Comparison of ENCODE assay signal across 1 cellular context in genomic region chr1:248905949-248906740, GRCh38.
TF ChIP-seq lines count a peak whose summit lies in the region.

Gene PGBD2 (plus strand): TSS chr1:248906235. CDS start chr1:248913863, 7,628 bp downstream.

TF ChIP-seq in HepG2, 621 proteins besides CTCF, POLR2A, EP300 and RAD21 (continued from another document and continues in another):
- TF ChIP-seq TRIM24 (CRISPR knock-in tag; IDR thresholded peaks at IDR 0.05) = no peak
- TF ChIP-seq ZNF605 (CRISPR knock-in tag; IDR thresholded peaks at IDR 0.05) = no peak
- no peak for TF ChIP-seq CREB1 (IDR thresholded peaks at IDR 0.05)
- TF ChIP-seq CREB1 (CRISPR knock-in tag; IDR thresholded peaks at IDR 0.05) = no peak
- TF ChIP-seq U2AF2 (IDR thresholded peaks at IDR 0.05; ENCODE audit: low read depth, low read length) = no peak
- TF ChIP-seq NR0B2 (CRISPR knock-in tag; IDR thresholded peaks at IDR 0.05) = peak; percentile 85; the same call in 1 of the 2 replicates
- peak; percentile 87; the same call in 1 of the 2 replicates for TF ChIP-seq ZNF691 (CRISPR knock-in tag; IDR thresholded peaks at IDR 0.05; ENCODE audit: borderline replicate concordance, low read depth)
- TF ChIP-seq TCF7L2 (IDR thresholded peaks at IDR 0.05; ENCODE audit: low read depth, low read length) = no peak
- no peak for TF ChIP-seq HNF1A (IDR thresholded peaks at IDR 0.05; ENCODE audit: low read depth)
- peak; percentile 75; the same call in 1 of the 2 replicates for TF ChIP-seq HNF1A (CRISPR knock-in tag; IDR thresholded peaks at IDR 0.05; ENCODE audit: borderline replicate concordance)
- TF ChIP-seq ZBTB42 (CRISPR knock-in tag; IDR thresholded peaks at IDR 0.05) = no peak
- TF ChIP-seq ZNF546 (CRISPR knock-in tag; conservative IDR thresholded peaks at IDR 0.05) = peak; percentile 94
- peak; percentile 80; the same call in 1 of the 2 replicates for TF ChIP-seq NAIF1 (CRISPR knock-in tag; IDR thresholded peaks at IDR 0.05; ENCODE audit: borderline replicate concordance)
- TF ChIP-seq STAT6 (CRISPR knock-in tag; IDR thresholded peaks at IDR 0.05; ENCODE audit: borderline replicate concordance) = no peak; the same call in 1 of the 2 replicates
- TF ChIP-seq ZNF564 (CRISPR knock-in tag; IDR thresholded peaks at IDR 0.05) = peak; percentile 70; the same call in 1 of the 2 replicates
- TF ChIP-seq HMGXB4 (CRISPR knock-in tag; IDR thresholded peaks at IDR 0.05; ENCODE audit: borderline replicate concordance in 1 of 2, low read depth in 1 of 2) = peak; percentile 97 to 99
- TF ChIP-seq CREBL2 (CRISPR knock-in tag; IDR thresholded peaks at IDR 0.05; ENCODE audit: borderline replicate concordance) = peak; percentile 62; the same call in 1 of the 2 replicates
- TF ChIP-seq PBX2 (CRISPR knock-in tag; IDR thresholded peaks at IDR 0.05) = no peak
- no peak for TF ChIP-seq TCF12 (IDR thresholded peaks at IDR 0.05)
- TF ChIP-seq TCF12 (CRISPR knock-in tag; IDR thresholded peaks at IDR 0.05) = peak; percentile 72; the same call in 1 of the 2 replicates
- peak; percentile 82 for TF ChIP-seq ERF (CRISPR knock-in tag; IDR thresholded peaks at IDR 0.05)
- peak; percentile 71 for TF ChIP-seq ZNF710 (CRISPR knock-in tag; IDR thresholded peaks at IDR 0.05; ENCODE audit: borderline replicate concordance)
- TF ChIP-seq ZNF569 (CRISPR knock-in tag; IDR thresholded peaks at IDR 0.05; ENCODE audit: borderline replicate concordance) = no peak
- TF ChIP-seq MTF1 (CRISPR knock-in tag; IDR thresholded peaks at IDR 0.05) = 0 out of 2 replicates have a peak, but pooled peaks have one; percentile 34
- no peak for TF ChIP-seq TEF (CRISPR knock-in tag; IDR thresholded peaks at IDR 0.05)
- TF ChIP-seq ZNF367 (CRISPR knock-in tag; IDR thresholded peaks at IDR 0.05; ENCODE audit: borderline replicate concordance) = no peak
- TF ChIP-seq PCBP1 (IDR thresholded peaks at IDR 0.05; ENCODE audit: borderline replicate concordance, low read depth, low read length) = no peak
- TF ChIP-seq JUN (CRISPR knock-in tag; IDR thresholded peaks at IDR 0.05) = peak; percentile 78
- 0 out of 2 replicates have a peak, but pooled peaks have one; percentile 38 for TF ChIP-seq ISX (CRISPR knock-in tag; conservative IDR thresholded peaks at IDR 0.05)
- TF ChIP-seq ZNF740 (CRISPR knock-in tag; IDR thresholded peaks at IDR 0.05) = 0 out of 2 replicates have a peak, but pooled peaks have one; percentile 37
- TF ChIP-seq ZBTB26 (CRISPR knock-in tag; IDR thresholded peaks at IDR 0.05; ENCODE audit: borderline replicate concordance) = peak; percentile 78; the same call in 1 of the 2 replicates
- peak; percentile 40; the same call in 1 of the 2 replicates for TF ChIP-seq ZNF414 (CRISPR knock-in tag; IDR thresholded peaks at IDR 0.05)
- TF ChIP-seq TARDBP (CRISPR knock-in tag; IDR thresholded peaks at IDR 0.05) = peak; percentile 74; the same call in 1 of the 2 replicates
- TF ChIP-seq TGIF2 (CRISPR knock-in tag; IDR thresholded peaks at IDR 0.05) = no peak
- TF ChIP-seq ZMAT3 (CRISPR knock-in tag; conservative IDR thresholded peaks at IDR 0.05) = peak; percentile 88
- no peak for TF ChIP-seq ZFP36 (IDR thresholded peaks at IDR 0.05; ENCODE audit: borderline replicate concordance, low read depth, low read length, partially characterized antibody)
- peak; percentile 25; the same call in 1 of the 2 replicates for TF ChIP-seq ZNF660 (CRISPR knock-in tag; IDR thresholded peaks at IDR 0.05; ENCODE audit: borderline replicate concordance, low read depth)
- peak; percentile 72 for TF ChIP-seq ZNF781 (CRISPR knock-in tag; IDR thresholded peaks at IDR 0.05; ENCODE audit: borderline replicate concordance, not compliant biosample characterization)
- peak; percentile 89; the same call in 1 of the 2 replicates for TF ChIP-seq CBFB (CRISPR knock-in tag; IDR thresholded peaks at IDR 0.05)
- no peak for TF ChIP-seq SMARCC2 (IDR thresholded peaks at IDR 0.05)
- no peak for TF ChIP-seq FOXO4 (CRISPR knock-in tag; conservative IDR thresholded peaks at IDR 0.05)
- TF ChIP-seq GATAD1 (CRISPR knock-in tag; IDR thresholded peaks at IDR 0.05) = 0 out of 2 replicates have a peak, but pooled peaks have one; percentile 53
- peak; percentile 97 for TF ChIP-seq ZNF230 (CRISPR knock-in tag; IDR thresholded peaks at IDR 0.05)
